In the genomic region with DNA sequence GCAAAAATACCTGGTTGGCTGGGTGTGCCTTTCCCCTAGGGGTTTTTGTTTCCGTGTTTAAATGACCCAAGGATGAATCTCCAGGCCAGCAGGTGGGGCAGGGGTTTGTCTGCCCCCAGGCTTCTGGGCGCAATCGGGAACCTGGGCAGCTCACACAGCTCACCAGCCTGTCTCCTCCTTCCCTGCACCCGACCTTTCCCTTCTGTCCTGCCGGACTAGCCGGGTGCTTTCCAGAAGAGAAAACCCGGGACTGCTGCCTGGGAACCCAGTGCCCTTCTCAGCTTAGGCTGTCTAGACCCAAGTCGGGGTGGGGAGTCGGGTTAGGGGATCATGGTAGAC, we compare ENCODE assay signal across 10 cellular contexts.
DNase-seq lines count a peak whose midpoint lies in the region; FAIRE-seq and TF ChIP-seq lines count a peak whose summit lies in the region.
"Had no signal": no experiment of that assay in that cellular context is flagged by ENCODE, and none has a peak within 500 bp of the region (broad histone marks: within the 10 kb centered on the region; RNA-seq: fewer than 3 reads in every experiment).

No MANE protein-coding gene starts in this region.

- H3K27ac ChIP-seq in RWPE1 (peak overlapping the region; percentile 84), fibroblast of lung (ENCODE audit: insufficient read depth, low read length) (peak overlapping the region; percentile 5), muscle layer of colon (ENCODE audit: low read depth, low read length) (peak overlapping the region; percentile 71), tibial nerve (peak overlapping the region; percentile 85 to 99 (median 96))

- peaks cover 26% of the 10 kb centered on the region for H3K4me1 ChIP-seq in fibroblast of lung (ENCODE audit: control insufficient read depth, extremely low read depth, insufficient read depth, low read length)
- peaks cover 85% of the 10 kb centered on the region for H3K4me1 ChIP-seq in muscle layer of colon (ENCODE audit: insufficient read depth, low read length)
- H3K4me1 ChIP-seq in tibial nerve = peaks cover 0 to 90% (median 73%) of the 10 kb centered on the region in 4 donors

- no peaks in the 10 kb centered on the region for H3K36me3 ChIP-seq in fibroblast of lung (ENCODE audit: control insufficient read depth, insufficient read depth, low read length)
- no peaks in the 10 kb centered on the region for H3K36me3 ChIP-seq in muscle layer of colon (ENCODE audit: insufficient read depth, low read length)
- H3K36me3 ChIP-seq in tibial nerve = no peaks in the 10 kb centered on the region

- no peaks in the 10 kb centered on the region for H3K79me2 ChIP-seq in fibroblast of lung (ENCODE audit: control insufficient read depth, insufficient read depth, low read length)

- no peak for FAIRE-seq in frontal cortex (lab: Jason Lieb, UNC)

- H2AFZ ChIP-seq in fibroblast of lung (ENCODE audit: low read length) = peak overlapping the region; percentile 1

- DNase-seq in RWPE1 (ENCODE audit: low spot score) (peak; percentile 69), fibroblast of lung (ENCODE audit: low read depth in 2 of 2) (no peak), tibial nerve (ENCODE audit: low spot score in 2 of 2) (no peak), frontal cortex (ENCODE audit: low spot score in 2 of 2) (no peak), DMS53 (lab: John Stamatoyannopoulos, UW) (no peak), NCI-H226 (no peak)
- DNase-seq in activated naive CD4-positive, alpha-beta T cell treated with anti-CD3 and anti-CD28 coated beads, Interleukin-2, amount 50 U/mL, for 16 hours = no peak
- DNase-seq: activated naive CD4-positive, alpha-beta T cell; MM.1S had no signal

- H3K4me2 ChIP-seq in fibroblast of lung (ENCODE audit: extremely low read depth, insufficient read depth, low read length) = peak overlapping the region; percentile 80

- H3K27me3 ChIP-seq in fibroblast of lung (ENCODE audit: control insufficient read depth, insufficient read depth, low read length) = no peaks in the 10 kb centered on the region
- no peaks in the 10 kb centered on the region for H3K27me3 ChIP-seq in muscle layer of colon (ENCODE audit: control insufficient read depth in 1 of 2, insufficient read depth in 2 of 2, low read length in 2 of 2)
- no peaks in the 10 kb centered on the region for H3K27me3 ChIP-seq in tibial nerve

- no peak overlapping the region for H3K9ac ChIP-seq in fibroblast of lung (ENCODE audit: insufficient read depth, low read length)
- H3K9ac ChIP-seq in muscle layer of colon (ENCODE audit: low read length) = peak overlapping the region; percentile 51

- 22 to 26% methylated on average over 6 to 9 of the region's 9 CpGs for WGBS in tibial nerve, 2 donors

- CTCF ChIA-PET in RWPE1 (lab: Yijun Ruan, JAX) = interaction anchor here (0.6 to 1.2 kb wide), 5 partner anchors 37 to 295 kb away, joined by 3 to 5 read pairs (median 3); no protein-coding TSS in a partner anchor

- no peaks in the 10 kb centered on the region for H4K20me1 ChIP-seq in fibroblast of lung (ENCODE audit: control insufficient read depth, extremely low read depth, insufficient read depth, low read length)

- POLR2A ChIA-PET in RWPE1 (lab: Yijun Ruan, JAX; ENCODE audit: low non-redundant PET) = no interaction called here

- H3K9me3 ChIP-seq in fibroblast of lung (ENCODE audit: control insufficient read depth, insufficient read depth, low read depth, low read length) (no peaks in the 10 kb centered on the region), muscle layer of colon (ENCODE audit: low read length) (no peaks in the 10 kb centered on the region), tibial nerve (no peaks in the 10 kb centered on the region)

- TF ChIP-seq CTCF in RWPE1 (conservative IDR thresholded peaks at IDR 0.05; ENCODE audit: low read depth) (no peak), fibroblast of lung (conservative IDR thresholded peaks at IDR 0.05 in 1 of 2, IDR thresholded peaks at IDR 0.05 in 1 of 2; ENCODE audit: low read depth in 1 of 2, low read length in 2 of 2) (no peak), tibial nerve (IDR thresholded peaks at IDR 0.05) (no peak)

- TF ChIP-seq POLR2A in tibial nerve (IDR thresholded peaks at IDR 0.05) = no peak

- H3K4me3 ChIP-seq in fibroblast of lung (replicated peaks in 1 of 4; ENCODE audit: control extremely low read depth in 1 of 4, insufficient read depth in 1 of 4, low read depth in 3 of 4, low read length in 4 of 4) = peak overlapping the region in 2 of 4 experiments; percentile 33 to 48
- H3K4me3 ChIP-seq in muscle layer of colon (ENCODE audit: low read depth in 1 of 2, low read length in 2 of 2) = peak overlapping the region; percentile 25 to 63
- H3K4me3 ChIP-seq in tibial nerve = peak overlapping the region; percentile 39 to 67 (median 52)

- TF ChIP-seq EP300 in tibial nerve (IDR thresholded peaks at IDR 0.05) = no peak

Comparison
In these comparisons a context has a peak if more than half of its experiments do, and no peak if none do; other contexts are left out.
1. H3K27ac ChIP-seq: peak in every context shown above with its lines; median percentile 96 in tibial nerve; 84 in RWPE1; 71 in muscle layer of colon; 5 in fibroblast of lung.